ENCODE assay signal across 12 cellular contexts in genomic region chr22:40540265-40540664, GRCh38.
A peak's percentile ranks its signal among the peaks of the same experiment; 100 is the strongest.
DNase-seq lines count a peak whose midpoint lies in the region; ATAC-seq and TF ChIP-seq lines count a peak whose summit lies in the region.
"Had no signal": no experiment of that assay in that cellular context is flagged by ENCODE, and none has a peak within 500 bp of the region (broad histone marks: within the 10 kb centered on the region; RNA-seq: fewer than 3 reads in every experiment).

No MANE protein-coding gene starts in this region.

- H3K4me3 Mint-ChIP-seq in activated naive CD8-positive, alpha-beta T cell, result no peak overlapping the region
- no peak overlapping the region for H3K4me3 Mint-ChIP-seq in activated naive CD8-positive, alpha-beta T cell treated with anti-CD3 and anti-CD28 coated beads, Interleukin-2, amount 50 U/mL, for 24 hours
- H3K4me3 Mint-ChIP-seq in T-cell, result no peak overlapping the region
- no peak overlapping the region for H3K4me3 Mint-ChIP-seq in glutamatergic neuron (ENCODE audit: unreplicated experiment)

- no peak for DNase-seq in activated naive CD8-positive, alpha-beta T cell treated with anti-CD3 and anti-CD28 coated beads, Interleukin-2, amount 50 U/mL, for 24 hours
- no peak for DNase-seq in T-cell
- DNase-seq in glutamatergic neuron, result no peak
- DNase-seq in HUDEP-2 (lab: John Stamatoyannopoulos, UW; ENCODE audit: unreplicated experiment in 76 of 76), result no peak
- no peak for DNase-seq in GDM1 (lab: John Stamatoyannopoulos, UW)
- no peak for DNase-seq in AG08395 (ENCODE audit: low spot score)
- DNase-seq: BE2C, Kasumi-1, NCI-H2029, NCI-H2171 treated with DMSO at 0.1 percent for 48 hours, NCI-H82 had no signal

- peaks cover 33% of the 10 kb centered on the region for H3K4me1 Mint-ChIP-seq in activated naive CD8-positive, alpha-beta T cell (ENCODE audit: low read depth)
- H3K4me1 Mint-ChIP-seq in activated naive CD8-positive, alpha-beta T cell treated with anti-CD3 and anti-CD28 coated beads, Interleukin-2, amount 50 U/mL, for 24 hours, result peaks cover 33% of the 10 kb centered on the region
- peaks cover 34 to 38% (median 38%) of the 10 kb centered on the region in 3 donors for H3K4me1 Mint-ChIP-seq in T-cell
- peaks cover 15% of the 10 kb centered on the region for H3K4me1 Mint-ChIP-seq in glutamatergic neuron (ENCODE audit: low read depth, unreplicated experiment)

- H3K9me3 Mint-ChIP-seq in activated naive CD8-positive, alpha-beta T cell (ENCODE audit: low read depth), result no peaks in the 10 kb centered on the region
- no peaks in the 10 kb centered on the region for H3K9me3 Mint-ChIP-seq in activated naive CD8-positive, alpha-beta T cell treated with anti-CD3 and anti-CD28 coated beads, Interleukin-2, amount 50 U/mL, for 24 hours
- H3K9me3 Mint-ChIP-seq in T-cell (no peaks in the 10 kb centered on the region), glutamatergic neuron (ENCODE audit: unreplicated experiment) (peaks cover 9% of the 10 kb centered on the region)

- H3K27ac Mint-ChIP-seq in activated naive CD8-positive, alpha-beta T cell, result peak overlapping the region; percentile 24
- no peak overlapping the region for H3K27ac Mint-ChIP-seq in activated naive CD8-positive, alpha-beta T cell treated with anti-CD3 and anti-CD28 coated beads, Interleukin-2, amount 50 U/mL, for 24 hours
- peak overlapping the region; percentile 36 to 47 for H3K27ac Mint-ChIP-seq in T-cell
- H3K27ac Mint-ChIP-seq in glutamatergic neuron (ENCODE audit: unreplicated experiment), result peak overlapping the region; percentile 68

- TF ChIP-seq CTCF in glutamatergic neuron (IDR thresholded peaks at IDR 0.05; ENCODE audit: partially characterized antibody, unreplicated experiment), result no peak

- no peak for ATAC-seq in activated naive CD8-positive, alpha-beta T cell treated with anti-CD3 and anti-CD28 coated beads, Interleukin-2, amount 50 U/mL, for 24 hours
- no peak for ATAC-seq in T-cell (replicated peaks in 1 of 4)

- H3K27me3 Mint-ChIP-seq in activated naive CD8-positive, alpha-beta T cell, result no peaks in the 10 kb centered on the region
- no peaks in the 10 kb centered on the region for H3K27me3 Mint-ChIP-seq in activated naive CD8-positive, alpha-beta T cell treated with anti-CD3 and anti-CD28 coated beads, Interleukin-2, amount 50 U/mL, for 24 hours
- no peaks in the 10 kb centered on the region for H3K27me3 Mint-ChIP-seq in T-cell
- H3K27me3 Mint-ChIP-seq in glutamatergic neuron (ENCODE audit: unreplicated experiment), result peaks cover 2% of the 10 kb centered on the region

- POLR2A ChIA-PET in T-cell (lab: Charles Lee), result no interaction called here

- no peaks in the 10 kb centered on the region for H3K36me3 Mint-ChIP-seq in activated naive CD8-positive, alpha-beta T cell
- peaks cover 3% of the 10 kb centered on the region for H3K36me3 Mint-ChIP-seq in activated naive CD8-positive, alpha-beta T cell treated with anti-CD3 and anti-CD28 coated beads, Interleukin-2, amount 50 U/mL, for 24 hours (ENCODE audit: low read depth)
- H3K36me3 Mint-ChIP-seq in T-cell (no peaks in the 10 kb centered on the region), glutamatergic neuron (ENCODE audit: unreplicated experiment) (peaks cover 7% of the 10 kb centered on the region)

- CTCF ChIA-PET in T-cell (lab: Charles Lee), result no interaction called here
